ENCODE assay signal across 8 cellular contexts in the genomic region with DNA sequence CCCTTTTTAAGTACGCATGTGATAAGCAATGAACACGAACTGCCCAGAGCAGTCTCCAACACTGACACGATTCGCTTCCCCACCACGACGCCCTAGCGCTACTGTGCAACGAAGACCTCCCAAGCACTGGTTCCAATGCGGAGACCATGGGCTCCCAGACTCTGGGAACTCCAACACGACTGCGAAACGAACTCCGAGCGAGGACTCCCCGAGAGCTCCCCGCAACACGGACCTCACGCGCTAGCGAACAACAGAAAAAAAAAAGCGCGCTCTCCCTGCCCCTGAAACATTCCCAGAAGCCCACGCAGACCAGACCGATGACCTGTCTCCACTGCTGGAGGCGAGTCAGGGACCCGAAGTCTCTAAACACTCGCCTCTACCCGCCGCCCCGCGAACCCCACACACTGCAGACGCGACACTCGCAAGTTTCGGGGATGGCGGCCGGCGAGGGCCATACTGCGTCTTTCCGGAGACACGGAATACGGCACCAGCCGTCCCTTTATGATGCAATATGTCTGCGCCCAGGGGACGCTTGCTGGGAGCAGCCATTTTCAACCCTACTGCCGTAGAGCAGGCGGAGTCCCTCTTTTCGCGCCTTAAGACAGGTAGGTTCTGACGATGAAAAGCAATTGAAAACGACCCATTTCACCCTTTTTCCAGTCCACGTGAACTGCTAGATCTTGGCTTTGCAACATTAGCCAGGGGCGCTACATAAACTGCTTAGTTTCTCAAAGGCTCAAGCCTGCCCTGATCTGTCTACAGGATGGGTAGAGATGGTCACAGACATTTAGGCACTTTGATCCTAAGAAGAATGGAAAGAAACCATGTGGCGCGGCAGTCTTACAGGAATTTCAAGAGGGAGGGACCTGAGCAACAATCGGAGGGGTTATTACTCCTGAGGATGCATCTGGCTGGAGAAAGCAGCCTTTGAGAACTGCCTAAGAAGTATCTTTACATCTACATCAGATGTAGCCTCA. TPM values are rescaled to one million over a fixed set of nuclear protein-coding genes. Genes with fewer than 3 reads are reported as not detected.
A peak's percentile ranks its signal among the peaks of the same experiment; 100 is the strongest.
DNase-seq lines count a peak whose midpoint lies in the region; ATAC-seq and TF ChIP-seq lines count a peak whose summit lies in the region.

A gene (minus strand): TSS at position 430 of the 977 bp plus-strand sequence. CDS start 7,569 bp downstream, outside the sequence.

- peak in 1 of 2 donors; percentile 16 for TF ChIP-seq POLR2A in gastroesophageal sphincter (IDR thresholded peaks at IDR 0.05)

- TF ChIP-seq EP300 in gastroesophageal sphincter (IDR thresholded peaks at IDR 0.05), result no peak

- in situ Hi-C loops in SK-MEL-5 (cut with HindIII; ENCODE audit: low pct_unique_long_range_greater_than_20kb, low sequenced_read_pairs), result no loop called here

- peaks cover 98% of the 10 kb centered on the region for H3K36me3 Mint-ChIP-seq in nephron progenitor cell (ENCODE audit: low read depth)
- peaks cover 95% of the 10 kb centered on the region for H3K36me3 Mint-ChIP-seq in stimulated activated memory B cell treated with anti-CD40 and anti-IgM and Interleukin-4, amounts not matched to agents 10 μg/mL and 1 μg/mL and 100 μg/mL, for 72 hours

- peaks cover 9 to 44% of the 10 kb centered on the region in 2 donors for H3K36me3 ChIP-seq in gastroesophageal sphincter

- peak within 1 kb of the TSS; percentile 58 to 85 (median 78) for H3K27ac ChIP-seq in gastroesophageal sphincter

- peak within 1 kb of the TSS; percentile 100 for H3K4me3 Mint-ChIP-seq in nephron progenitor cell
- peak within 1 kb of the TSS; percentile 98 for H3K4me3 Mint-ChIP-seq in stimulated activated memory B cell treated with anti-CD40 and anti-IgM and Interleukin-4, amounts not matched to agents 10 μg/mL and 1 μg/mL and 100 μg/mL, for 72 hours

- peaks cover 0 to 48% (median 14%) of the 10 kb centered on the region in 3 donors for H3K9me3 ChIP-seq in gastroesophageal sphincter

- H3K27me3 Mint-ChIP-seq in nephron progenitor cell (ENCODE audit: low read depth, poor library complexity), result peaks cover 4% of the 10 kb centered on the region
- H3K27me3 Mint-ChIP-seq in stimulated activated memory B cell treated with anti-CD40 and anti-IgM and Interleukin-4, amounts not matched to agents 10 μg/mL and 1 μg/mL and 100 μg/mL, for 72 hours, result no peaks in the 10 kb centered on the region

- WGBS in gastroesophageal sphincter (ENCODE audit: low coverage in 1 of 2), 2 donors, result 0 to 7% methylated on average over 19 to 20 of the region's 56 CpGs

- DNase-seq in GF-D8 (lab: John Stamatoyannopoulos, UW) (peak; percentile 71), SK-MEL-5 (ENCODE audit: low read depth, low spot score) (peak; percentile 89), nephron progenitor cell (peak; percentile 82)
- DNase-seq in activated naive CD4-positive, alpha-beta T cell treated with anti-CD3 and anti-CD28 coated beads, Interleukin-2, amount 50 U/mL, for 16 hours, result peak; percentile 62

- H3K9me3 Mint-ChIP-seq in nephron progenitor cell, result peaks cover 97% of the 10 kb centered on the region
- H3K9me3 Mint-ChIP-seq in stimulated activated memory B cell treated with anti-CD40 and anti-IgM and Interleukin-4, amounts not matched to agents 10 μg/mL and 1 μg/mL and 100 μg/mL, for 72 hours, result peaks cover 28% of the 10 kb centered on the region

- H3K27me3 ChIP-seq in gastroesophageal sphincter, result no peaks in the 10 kb centered on the region

- TF ChIP-seq CTCF in gastroesophageal sphincter (IDR thresholded peaks at IDR 0.05) (no peak), nephron progenitor cell (IDR thresholded peaks at IDR 0.05) (no peak)

- H3K4me1 Mint-ChIP-seq in nephron progenitor cell, result peaks cover 12% of the 10 kb centered on the region
- H3K4me1 Mint-ChIP-seq in stimulated activated memory B cell treated with anti-CD40 and anti-IgM and Interleukin-4, amounts not matched to agents 10 μg/mL and 1 μg/mL and 100 μg/mL, for 72 hours, result peaks cover 20% of the 10 kb centered on the region

- ATAC-seq in gastroesophageal sphincter (peak; percentile 94), GM19395 (IDR thresholded peaks at IDR 0.05; ENCODE audit: unreplicated experiment) (no peak), HG02759 (IDR thresholded peaks at IDR 0.05; ENCODE audit: unreplicated experiment) (no peak)
- ATAC-seq in stimulated activated memory B cell treated with anti-CD40 and anti-IgM and Interleukin-4, amounts not matched to agents 10 μg/mL and 1 μg/mL and 100 μg/mL, for 72 hours, result peak; percentile 97

- peak within 1 kb of the TSS; percentile 61 to 90 for H3K4me3 ChIP-seq in gastroesophageal sphincter

- H3K4me1 ChIP-seq in gastroesophageal sphincter, result peaks cover 0 to 10% (median 0%) of the 10 kb centered on the region in 3 donors

- H3K27ac Mint-ChIP-seq in nephron progenitor cell, result peak within 1 kb of the TSS; percentile 98
- H3K27ac Mint-ChIP-seq in stimulated activated memory B cell treated with anti-CD40 and anti-IgM and Interleukin-4, amounts not matched to agents 10 μg/mL and 1 μg/mL and 100 μg/mL, for 72 hours, result peak within 1 kb of the TSS; percentile 98

RNA-seq across cellular contexts. Expression of the gene that starts here (rescaled TPM):
- 5.7 and 6.2 TPM in 2 replicates for total RNA-seq in SK-MEL-5 (2014; rRNA removed; shearing (Covaris generic))
- 4.3 and 8.0 TPM in 2 replicates for polyA plus RNA-seq in SK-MEL-5 (2015; cell fraction: cytosol; rRNA removed)
- 157 and 200 TPM in 2 replicates for polyA plus RNA-seq in SK-MEL-5 (2015; cell fraction: nucleus; rRNA removed)
- 10 to 100 TPM in 3 of 4 donors, 1 to 10 TPM in 1; 8.1 to 31.9 (median 15.5) TPM for total RNA-seq in gastroesophageal sphincter

Comparison
In these comparisons a context has a peak if more than half of its experiments do, and no peak if none do; other contexts are left out.
1. ATAC-seq: peak in gastroesophageal sphincter (single experiment) and stimulated activated memory B cell treated with anti-CD40 and anti-IgM and Interleukin-4, amounts not matched to agents 10 μg/mL and 1 μg/mL and 100 μg/mL, for 72 hours (single experiment); none in GM19395 (single experiment) and HG02759 (single experiment).
2. Peak in every context shown above with its lines, with median percentiles within 50 percentile points of each other: DNase-seq.